In genomic region chr3:30342319-30343060, GRCh38 we compare ENCODE assay signal across 10 cellular contexts.
A peak's percentile ranks its signal among the peaks of the same experiment; 100 is the strongest.
DNase-seq lines count a peak whose midpoint lies in the region; ATAC-seq and TF ChIP-seq lines count a peak whose summit lies in the region.
"Had no signal": no experiment of that assay in that cellular context is flagged by ENCODE, and none has a peak within 500 bp of the region (broad histone marks: within the 10 kb centered on the region; RNA-seq: fewer than 3 reads in every experiment).

No MANE protein-coding gene starts in this region.

- DNase-seq in Caki2 (ENCODE audit: low read depth) (peak; percentile 53), PC-3 (peak; percentile 99), fibroblast of gingiva (ENCODE audit: low read depth) (peak; percentile 88), prostate gland (ENCODE audit: low spot score) (peak; percentile 64), OCI-M2 (lab: John Stamatoyannopoulos, UW; ENCODE audit: unreplicated experiment) (no peak), COLO668 (lab: John Stamatoyannopoulos, UW; ENCODE audit: unreplicated experiment) (no peak), NCI-H2196 treated with DMSO at 0.1 percent for 48 hours (lab: John Stamatoyannopoulos, UW; ENCODE audit: unreplicated experiment) (no peak)
- DNase-seq: NCI-H1417, right lobe of liver had no signal

- TSS peak; percentile 57 for BruUV-seq in PC-3 (replicated peaks; lab: Mats Ljungman, UMichigan)

- H3K79me2 ChIP-seq in PC-3 (ENCODE audit: low read length) = no peaks in the 10 kb centered on the region

- TF ChIP-seq CTCF in PC-3 (conservative IDR thresholded peaks at IDR 0.05; ENCODE audit: low read depth, low read length) (no peak), prostate gland (IDR thresholded peaks at IDR 0.05) (no peak)

- H2AFZ ChIP-seq in PC-3 (ENCODE audit: low read length) = no peak overlapping the region

- H4K20me1 ChIP-seq in PC-3 (ENCODE audit: low read length) = no peaks in the 10 kb centered on the region

- WGBS in prostate gland = 55% methylated on average over 6 of the region's 6 CpGs

- CTCF ChIA-PET in PC-3 (lab: Charles Lee) = no interaction called here

- peaks cover 15% of the 10 kb centered on the region for H3F3A ChIP-seq in PC-3 (ENCODE audit: low read length, unreplicated experiment)

- peak overlapping the region; percentile 77 for H3K9ac ChIP-seq in PC-3 (ENCODE audit: low read length)

- peak overlapping the region; percentile 70 for H3K4me2 ChIP-seq in PC-3 (ENCODE audit: low read length)

- peak overlapping the region; percentile 98 for H3K27ac ChIP-seq in PC-3 (ENCODE audit: low read length)
- H3K27ac ChIP-seq in prostate gland = no peak overlapping the region

- H3K9me3 ChIP-seq in PC-3 (ENCODE audit: low read length) = no peaks in the 10 kb centered on the region
- H3K9me3 ChIP-seq in prostate gland = no peaks in the 10 kb centered on the region
- H3K9me3 ChIP-seq: right lobe of liver had no signal

- TF ChIP-seq POLR2A in prostate gland (IDR thresholded peaks at IDR 0.05) = no peak

- H3K4me3 ChIP-seq in PC-3 (ENCODE audit: low read length) (peak overlapping the region; percentile 28; the same call in 1 of the 2 replicates), prostate gland (no peak overlapping the region)
- H3K4me3 ChIP-seq: right lobe of liver had no signal

- intact Hi-C loops in PC-3 (cut with micrococcal nuclease) = loop anchor here (1.0 to 5.0 kb wide), 6 partner anchors 18 to 405 kb away; no protein-coding TSS in a partner anchor
- intact Hi-C loops in prostate gland (cut with DNase I) = no loop called here

- H3K27me3 ChIP-seq in PC-3 (ENCODE audit: low read length) = no peaks in the 10 kb centered on the region
- no peaks in the 10 kb centered on the region for H3K27me3 ChIP-seq in prostate gland (replicated peaks; ENCODE audit: insufficient read depth)
- H3K27me3 ChIP-seq: right lobe of liver had no signal

- no peaks in the 10 kb centered on the region for H3K9me2 ChIP-seq in PC-3 (replicated peaks; ENCODE audit: low read length)

- POLR2A ChIA-PET in PC-3 (lab: Charles Lee; ENCODE audit: unreplicated experiment) = interaction anchor here (0.5 to 1.2 kb wide), 2 partner anchors 264 to 321 kb away, joined by 3 to 5 read pairs; partner anchors contain the start of gene TGFBR2

- ATAC-seq in PC-3 = peak; percentile 64
- no peak for ATAC-seq in HG02981 (IDR thresholded peaks at IDR 0.05; ENCODE audit: unreplicated experiment)

- H3K4me1 ChIP-seq in PC-3 (ENCODE audit: insufficient read depth, low read length) = peaks cover 59% of the 10 kb centered on the region
- H3K4me1 ChIP-seq in prostate gland (replicated peaks) = no peaks in the 10 kb centered on the region
- H3K4me1 ChIP-seq: right lobe of liver had no signal

- in situ Hi-C loops in Caki2 (cut with HindIII; ENCODE audit: low pct_unique_long_range_greater_than_20kb, low sequenced_read_pairs) = no loop called here

- H3K36me3 ChIP-seq in PC-3 (ENCODE audit: low read depth, low read length) = no peaks in the 10 kb centered on the region
- H3K36me3 ChIP-seq in prostate gland = no peaks in the 10 kb centered on the region
- H3K36me3 ChIP-seq: right lobe of liver had no signal

Comparison
In these comparisons a context has a peak if more than half of its experiments do, and no peak if none do; other contexts are left out.
1. DNase-seq: peak in Caki2 (single experiment), PC-3 (single experiment), fibroblast of gingiva (single experiment) and prostate gland (single experiment); none in OCI-M2 (single experiment), COLO668 (single experiment) and NCI-H2196 treated with DMSO at 0.1 percent for 48 hours (single experiment).